In the genomic region with DNA sequence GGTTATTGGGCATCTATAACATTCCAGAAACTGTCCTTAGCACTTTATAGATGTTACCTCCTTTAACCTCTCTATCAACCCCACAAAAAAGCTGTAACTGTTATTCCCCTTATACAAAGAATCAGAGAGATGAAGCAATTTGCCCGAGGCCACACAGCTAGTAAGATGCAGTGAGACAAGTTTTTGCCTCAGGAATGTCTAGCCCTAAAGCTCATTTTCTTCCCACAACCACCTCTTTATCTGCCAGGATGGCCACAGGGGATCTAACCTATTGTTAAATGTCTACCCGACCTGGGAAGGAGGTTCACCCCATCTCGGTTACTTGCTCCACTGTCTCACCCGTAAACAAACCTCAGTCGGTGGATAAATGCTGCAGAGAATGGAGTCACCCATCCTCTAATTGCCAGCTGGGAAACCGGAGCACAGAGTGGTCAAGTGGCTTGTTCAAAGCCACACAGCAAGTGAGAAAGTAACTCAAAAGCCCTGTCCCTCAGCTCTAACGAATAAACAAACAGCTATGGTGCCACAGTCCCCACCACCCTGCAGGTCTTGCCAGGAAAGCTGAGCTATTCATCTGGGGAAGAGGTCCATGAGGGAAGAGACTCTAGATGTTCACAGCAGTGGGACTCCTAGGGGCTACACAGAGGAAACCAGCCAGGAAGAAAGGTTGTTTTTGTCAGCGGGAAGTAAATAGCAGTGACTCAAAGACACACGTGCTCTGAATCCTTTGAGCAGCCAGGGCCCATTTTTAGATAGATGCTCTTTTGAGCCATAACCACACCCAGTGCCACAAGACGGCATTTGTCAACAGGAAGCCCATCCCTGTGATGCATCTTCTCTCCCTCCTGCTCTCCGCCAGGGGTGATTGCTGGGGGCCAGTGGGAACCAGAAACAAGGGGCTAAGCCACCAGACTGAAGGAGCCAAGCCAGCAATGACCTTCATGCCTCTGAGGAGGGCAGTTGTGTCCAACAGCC, we compare ENCODE assay signal across 19 cellular contexts. TPM values are rescaled to one million over a fixed set of nuclear protein-coding genes. Genes with fewer than 3 reads are reported as not detected.
DNase-seq lines count a peak whose midpoint lies in the region; ATAC-seq and TF ChIP-seq lines count a peak whose summit lies in the region.
"Had no signal": no experiment of that assay in that cellular context is flagged by ENCODE, and none has a peak within 500 bp of the region (broad histone marks: within the 10 kb centered on the region; RNA-seq: fewer than 3 reads in every experiment).

No MANE protein-coding gene starts in this region.

- DNase-seq in AG09309 (ENCODE audit: low read depth), result peak; percentile 71
- peak; percentile 95 for DNase-seq in ELR (ENCODE audit: low read depth)
- DNase-seq in RKO (ENCODE audit: low spot score), result peak; percentile 37
- no peak for DNase-seq in NCI-H446 treated with DMSO at 0.1 percent for 48 hours (lab: John Stamatoyannopoulos, UW)
- no peak for DNase-seq in Kasumi-1 (lab: John Stamatoyannopoulos, UW)
- DNase-seq: activated T-cell treated with anti-CD3 and anti-CD28 coated beads for 4 hours; GF-D8; heart right ventricle; NCI-H2171 treated with DMSO at 0.1 percent for 48 hours; psoas muscle; stimulated activated CD4-positive, alpha-beta T cell treated with anti-CD3 and anti-CD28 coated beads, Interleukin-15, amount 100 ng/mL, for 24 hours; WERI-Rb-1 had no signal

- TF ChIP-seq CTCF in AG09309 (IDR thresholded peaks at IDR 0.05; ENCODE audit: control insufficient read depth, insufficient read depth, low read depth, low read length, missing control alignments), result peak; percentile 3

- peak; percentile 34 for ATAC-seq in esophagus mucosa
- no peak for ATAC-seq in GM18517 (IDR thresholded peaks at IDR 0.05; ENCODE audit: unreplicated experiment)
- ATAC-seq in HG03442 (IDR thresholded peaks at IDR 0.05; ENCODE audit: unreplicated experiment), result no peak
- ATAC-seq: psoas muscle had no signal

- H3K4me3 ChIP-seq in AG09309 (ENCODE audit: control insufficient read depth, low read depth, low read length), result no peak overlapping the region
- H3K4me3 ChIP-seq: heart right ventricle, psoas muscle, thoracic aorta had no signal

RNA-seq across cellular contexts. Expression of a gene that starts 32.2 kb away (rescaled TPM):
- not detected for total RNA-seq in esophagus mucosa
- total RNA-seq: B cell, chondrocyte, epithelial cell of proximal tubule, heart right ventricle, psoas muscle, thoracic aorta had no signal

RNA-seq across cellular contexts. Expression of a gene that starts 40.4 kb away (rescaled TPM):
- total RNA-seq in esophagus mucosa, result 0.12 TPM
- total RNA-seq: B cell had no signal

Comparison
In these comparisons a context has a peak if more than half of its experiments do, and no peak if none do; other contexts are left out.
1. DNase-seq: peak in AG09309 (single experiment), ELR (single experiment) and RKO (single experiment); none in NCI-H446 treated with DMSO at 0.1 percent for 48 hours (single experiment) and Kasumi-1 (0 of 2).